ENCODE assay signal across 13 cellular contexts in genomic region chr3:5250467-5251195, GRCh38.
DNase-seq lines count a peak whose midpoint lies in the region; ATAC-seq and TF ChIP-seq lines count a peak whose summit lies in the region.
"Had no signal": no experiment of that assay in that cellular context is flagged by ENCODE, and none has a peak within 500 bp of the region (broad histone marks: within the 10 kb centered on the region; RNA-seq: fewer than 3 reads in every experiment).

No MANE protein-coding gene starts in this region.

- CTCF ChIA-PET in WTC11 (lab: Charles Lee): no interaction called here

- H3K4me1 Mint-ChIP-seq in WTC11: no peaks in the 10 kb centered on the region
- H3K4me1 Mint-ChIP-seq: stimulated activated effector memory CD8-positive, alpha-beta T cell treated with anti-CD3 and anti-CD28 coated beads, Interleukin-12 subunit alpha, Interleukin-12 subunit beta, amount 100 ng/mL, for 72 hours had no signal

- H3K4me1 ChIP-seq in heart right ventricle: no peaks in the 10 kb centered on the region
- peaks cover 3% of the 10 kb centered on the region for H3K4me1 ChIP-seq in lower lobe of right lung
- H3K4me1 ChIP-seq in urinary bladder (ENCODE audit: insufficient read depth): no peaks in the 10 kb centered on the region

- no peak for DNase-seq in heart right ventricle
- no peak for DNase-seq in Right ventricle myocardium inferior (ENCODE audit: missing footprints)
- DNase-seq in astrocyte of the spinal cord (ENCODE audit: low read depth, low spot score): no peak
- DNase-seq in lower lobe of right lung: no peak
- DNase-seq in activated T-cell treated with anti-CD3 and anti-CD28 coated beads, Interleukin-2, amount 50 U/mL, for 1 hour: no peak
- no peak for DNase-seq in WTC11 (ENCODE audit: low spot score)
- DNase-seq: activated CD8-positive, alpha-beta T cell treated with anti-CD3 and anti-CD28 coated beads, Interleukin-2, amount 10 ng/mL, durations not matched to agents 7 days and 5 days; CD4-positive, CD25-positive, alpha-beta regulatory T cell; H7 had no signal

- 55 to 60% methylated on average over 9 of the region's 9 CpGs for WGBS in heart right ventricle, 2 donors
- WGBS in urinary bladder: 29% methylated on average over 9 of the region's 9 CpGs

- POLR2A ChIA-PET in WTC11 (lab: Charles Lee): no interaction called here

- in situ Hi-C loops in astrocyte of the spinal cord (cut with HindIII; ENCODE audit: low sequenced_read_pairs): no loop called here

- H3K9me3 ChIP-seq in heart right ventricle (no peaks in the 10 kb centered on the region), lower lobe of right lung (no peaks in the 10 kb centered on the region)

- intact Hi-C loops in heart right ventricle (cut with DNase I) (no loop called here), Right ventricle myocardium inferior (cut with DNase I) (no loop called here), lower lobe of right lung (cut with DNase I) (no loop called here)

- peaks cover 3% of the 10 kb centered on the region; the same call in 1 of the 2 replicates for H3K36me3 Mint-ChIP-seq in WTC11
- H3K36me3 Mint-ChIP-seq: brain; CD4-positive, CD25-positive, alpha-beta regulatory T cell; stimulated activated effector memory CD8-positive, alpha-beta T cell treated with anti-CD3 and anti-CD28 coated beads, Interleukin-12 subunit alpha, Interleukin-12 subunit beta, amount 100 ng/mL, for 72 hours had no signal

- peaks cover 3% of the 10 kb centered on the region; the same call in 1 of the 2 replicates for H3K27me3 Mint-ChIP-seq in WTC11 (ENCODE audit: low read depth)

- no peak overlapping the region for H3K4me3 Mint-ChIP-seq in WTC11
- H3K4me3 Mint-ChIP-seq: activated CD8-positive, alpha-beta T cell treated with anti-CD3 and anti-CD28 coated beads, Interleukin-2, amount 10 ng/mL, durations not matched to agents 7 days and 5 days; CD4-positive, CD25-positive, alpha-beta regulatory T cell; stimulated activated effector memory CD8-positive, alpha-beta T cell treated with anti-CD3 and anti-CD28 coated beads, Interleukin-12 subunit alpha, Interleukin-12 subunit beta, amount 100 ng/mL, for 72 hours had no signal

- peaks cover 26% of the 10 kb centered on the region for H3K9me3 Mint-ChIP-seq in WTC11
- H3K9me3 Mint-ChIP-seq: stimulated activated effector memory CD8-positive, alpha-beta T cell treated with anti-CD3 and anti-CD28 coated beads, Interleukin-12 subunit alpha, Interleukin-12 subunit beta, amount 100 ng/mL, for 72 hours had no signal

- no peaks in the 10 kb centered on the region for H3K36me3 ChIP-seq in heart right ventricle
- H3K36me3 ChIP-seq in lower lobe of right lung: no peaks in the 10 kb centered on the region
- no peaks in the 10 kb centered on the region for H3K36me3 ChIP-seq in urinary bladder (ENCODE audit: insufficient read depth)

- no peak overlapping the region for H3K27ac Mint-ChIP-seq in WTC11
- H3K27ac Mint-ChIP-seq: activated CD8-positive, alpha-beta T cell treated with anti-CD3 and anti-CD28 coated beads, Interleukin-2, amount 10 ng/mL, durations not matched to agents 7 days and 5 days; CD4-positive, CD25-positive, alpha-beta regulatory T cell; stimulated activated effector memory CD8-positive, alpha-beta T cell treated with anti-CD3 and anti-CD28 coated beads, Interleukin-12 subunit alpha, Interleukin-12 subunit beta, amount 100 ng/mL, for 72 hours had no signal

- H3K27me3 ChIP-seq in heart right ventricle (peaks cover 0 to 3% (median 0%) of the 10 kb centered on the region in 7 donors), lower lobe of right lung (ENCODE audit: low read depth) (peaks cover 3% of the 10 kb centered on the region)

- H3K27ac ChIP-seq in heart right ventricle (no peak overlapping the region), lower lobe of right lung (no peak overlapping the region), urinary bladder (ENCODE audit: low read depth) (no peak overlapping the region)

- TF ChIP-seq CTCF in heart right ventricle (IDR thresholded peaks at IDR 0.05) (no peak), astrocyte of the spinal cord (IDR thresholded peaks at IDR 0.05; ENCODE audit: low read depth, low read length) (no peak), lower lobe of right lung (IDR thresholded peaks at IDR 0.05) (no peak), WTC11 (IDR thresholded peaks at IDR 0.05) (no peak)

- peak overlapping the region in 6 of 10 donors; percentile 18 to 33 (median 24) for H3K4me3 ChIP-seq in heart right ventricle
- H3K4me3 ChIP-seq in astrocyte of the spinal cord (ENCODE audit: low read depth, low read length): peak overlapping the region; percentile 21
- H3K4me3 ChIP-seq in lower lobe of right lung: peak overlapping the region; percentile 11
- peak overlapping the region; percentile 17 for H3K4me3 ChIP-seq in urinary bladder (ENCODE audit: low read depth, low read length)

- ATAC-seq in heart right ventricle (no peak), Right ventricle myocardium inferior (no peak), lower lobe of right lung (peak; percentile 57 to 81), WTC11 (no peak; the same call in 1 of the 2 replicates), GM19395 (IDR thresholded peaks at IDR 0.05; ENCODE audit: unreplicated experiment) (no peak)
- ATAC-seq: activated CD8-positive, alpha-beta T cell treated with anti-CD3 and anti-CD28 coated beads, Interleukin-2, amount 10 ng/mL, durations not matched to agents 7 days and 5 days; stimulated activated effector memory CD8-positive, alpha-beta T cell treated with anti-CD3 and anti-CD28 coated beads, Interleukin-12 subunit alpha, Interleukin-12 subunit beta, amount 100 ng/mL, for 72 hours had no signal

TF ChIP-seq in WTC11, 78 proteins besides CTCF, POLR2A, EP300 and RAD21:
- TF ChIP-seq ZNF263 (CRISPR knock-in tag; IDR thresholded peaks at IDR 0.05; ENCODE audit: low read depth) (no peak), ZNF232 (CRISPR knock-in tag; IDR thresholded peaks at IDR 0.05) (no peak), EMX1 (CRISPR knock-in tag; IDR thresholded peaks at IDR 0.05) (no peak), FOXJ3 (CRISPR knock-in tag; IDR thresholded peaks at IDR 0.05; ENCODE audit: borderline replicate concordance) (no peak), ZNF423 (CRISPR knock-in tag; IDR thresholded peaks at IDR 0.05) (no peak), TCF7 (CRISPR knock-in tag; IDR thresholded peaks at IDR 0.05; ENCODE audit: low read depth) (no peak), ATF2 (CRISPR knock-in tag; IDR thresholded peaks at IDR 0.05; ENCODE audit: borderline replicate concordance, low read depth) (no peak), NFYB (CRISPR knock-in tag; conservative IDR thresholded peaks at IDR 0.05; ENCODE audit: low read depth) (no peak), FOXP1 (CRISPR knock-in tag; IDR thresholded peaks at IDR 0.05; ENCODE audit: borderline replicate concordance) (no peak), IRF1 (CRISPR knock-in tag; IDR thresholded peaks at IDR 0.05) (no peak), ATF6 (CRISPR knock-in tag; IDR thresholded peaks at IDR 0.05) (no peak), USF1 (CRISPR knock-in tag; IDR thresholded peaks at IDR 0.05) (no peak)

Comparison
In these comparisons a context has a peak if more than half of its experiments do, and no peak if none do; other contexts are left out.
1. ATAC-seq: peak in lower lobe of right lung (2 of 2); none in heart right ventricle (0 of 8), Right ventricle myocardium inferior (single experiment), WTC11 (single experiment) and GM19395 (single experiment).
2. Peak in every context shown above with its lines, with median percentiles within 50 percentile points of each other: H3K4me3 ChIP-seq.